1 cellular context compared by ENCODE assay signal in the genomic region with DNA sequence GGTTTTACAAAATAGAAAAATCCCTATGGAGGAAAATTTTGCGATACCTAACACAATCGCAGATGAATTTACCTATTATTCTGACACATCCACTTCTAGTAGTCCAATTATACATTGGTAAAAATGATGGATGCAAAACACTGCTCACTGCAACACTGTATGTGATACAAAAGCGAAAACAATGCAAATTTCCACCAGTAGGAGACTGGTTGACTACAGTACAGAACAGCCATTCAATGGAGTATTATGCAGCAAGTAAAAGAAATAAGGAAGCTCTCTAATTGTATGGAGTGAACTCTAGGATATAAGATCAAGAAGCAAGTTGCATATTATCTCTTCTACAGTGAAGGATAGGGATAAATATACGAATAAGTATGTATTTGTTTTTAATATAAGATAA.
TF ChIP-seq lines count a peak whose summit lies in the region.

No MANE protein-coding gene starts in this region.

TF ChIP-seq in HepG2, 621 proteins besides CTCF, POLR2A, EP300 and RAD21:
- TF ChIP-seq, protein P1, sequence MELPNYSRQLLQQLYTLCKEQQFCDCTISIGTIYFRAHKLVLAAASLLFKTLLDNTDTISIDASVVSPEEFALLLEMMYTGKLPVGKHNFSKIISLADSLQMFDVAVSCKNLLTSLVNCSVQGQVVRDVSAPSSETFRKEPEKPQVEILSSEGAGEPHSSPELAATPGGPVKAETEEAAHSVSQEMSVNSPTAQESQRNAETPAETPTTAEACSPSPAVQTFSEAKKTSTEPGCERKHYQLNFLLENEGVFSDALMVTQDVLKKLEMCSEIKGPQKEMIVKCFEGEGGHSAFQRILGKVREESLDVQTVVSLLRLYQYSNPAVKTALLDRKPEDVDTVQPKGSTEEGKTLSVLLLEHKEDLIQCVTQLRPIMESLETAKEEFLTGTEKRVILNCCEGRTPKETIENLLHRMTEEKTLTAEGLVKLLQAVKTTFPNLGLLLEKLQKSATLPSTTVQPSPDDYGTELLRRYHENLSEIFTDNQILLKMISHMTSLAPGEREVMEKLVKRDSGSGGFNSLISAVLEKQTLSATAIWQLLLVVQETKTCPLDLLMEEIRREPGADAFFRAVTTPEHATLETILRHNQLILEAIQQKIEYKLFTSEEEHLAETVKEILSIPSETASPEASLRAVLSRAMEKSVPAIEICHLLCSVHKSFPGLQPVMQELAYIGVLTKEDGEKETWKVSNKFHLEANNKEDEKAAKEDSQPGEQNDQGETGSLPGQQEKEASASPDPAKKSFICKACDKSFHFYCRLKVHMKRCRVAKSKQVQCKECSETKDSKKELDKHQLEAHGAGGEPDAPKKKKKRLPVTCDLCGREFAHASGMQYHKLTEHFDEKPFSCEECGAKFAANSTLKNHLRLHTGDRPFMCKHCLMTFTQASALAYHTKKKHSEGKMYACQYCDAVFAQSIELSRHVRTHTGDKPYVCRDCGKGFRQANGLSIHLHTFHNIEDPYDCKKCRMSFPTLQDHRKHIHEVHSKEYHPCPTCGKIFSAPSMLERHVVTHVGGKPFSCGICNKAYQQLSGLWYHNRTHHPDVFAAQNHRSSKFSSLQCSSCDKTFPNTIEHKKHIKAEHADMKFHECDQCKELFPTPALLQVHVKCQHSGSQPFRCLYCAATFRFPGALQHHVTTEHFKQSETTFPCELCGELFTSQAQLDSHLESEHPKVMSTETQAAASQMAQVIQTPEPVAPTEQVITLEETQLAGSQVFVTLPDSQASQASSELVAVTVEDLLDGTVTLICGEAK (IDR thresholded peaks at IDR 0.05), result no peak
- TF ChIP-seq, protein P1 (CRISPR knock-in tag; IDR thresholded peaks at IDR 0.05), result no peak
- no peak for TF ChIP-seq NCOR1 (IDR thresholded peaks at IDR 0.05; ENCODE audit: borderline replicate concordance, low read length)
- TF ChIP-seq, protein P2, sequence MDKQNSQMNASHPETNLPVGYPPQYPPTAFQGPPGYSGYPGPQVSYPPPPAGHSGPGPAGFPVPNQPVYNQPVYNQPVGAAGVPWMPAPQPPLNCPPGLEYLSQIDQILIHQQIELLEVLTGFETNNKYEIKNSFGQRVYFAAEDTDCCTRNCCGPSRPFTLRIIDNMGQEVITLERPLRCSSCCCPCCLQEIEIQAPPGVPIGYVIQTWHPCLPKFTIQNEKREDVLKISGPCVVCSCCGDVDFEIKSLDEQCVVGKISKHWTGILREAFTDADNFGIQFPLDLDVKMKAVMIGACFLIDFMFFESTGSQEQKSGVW (CRISPR knock-in tag; IDR thresholded peaks at IDR 0.05; ENCODE audit: borderline replicate concordance), result no peak
- no peak for TF ChIP-seq HNRNPK (IDR thresholded peaks at IDR 0.05; ENCODE audit: low read depth, low read length, poor library complexity, severe bottlenecking)
- TF ChIP-seq ZNF354B (CRISPR knock-in tag; IDR thresholded peaks at IDR 0.05), result no peak
